ENCODE assay signal across 8 cellular contexts in genomic region chr19:36014029-36014924, GRCh38. TPM values are rescaled to one million over a fixed set of nuclear protein-coding genes. Genes with fewer than 3 reads are reported as not detected.
A peak's percentile ranks its signal among the peaks of the same experiment; 100 is the strongest.
DNase-seq lines count a peak whose midpoint lies in the region; ATAC-seq and TF ChIP-seq lines count a peak whose summit lies in the region.

Gene ALKBH6 (minus strand): TSS chr19:36014213. CDS start chr19:36013397, 816 bp downstream.

- DNase-seq in GM23338 (ENCODE audit: low spot score) (peak; percentile 100), LHCN-M2 (ENCODE audit: low read depth) (peak; percentile 98), RPMI8226 (peak; percentile 97), fibroblast of lung (ENCODE audit: low read depth in 2 of 2) (peak; percentile 97 to 98)
- peak; percentile 98 to 99 for DNase-seq in activated T-helper 1 cell treated with anti-CD3 and anti-CD28 coated beads, Interleukin-2, amount 50 U/mL, for 16 hours (ENCODE audit: low read depth in 1 of 2, low spot score in 1 of 2)
- peak; percentile 94 to 98 (median 97) for DNase-seq in naive thymus-derived CD4-positive, alpha-beta T cell
- peak; percentile 99 for DNase-seq in stimulated activated naive B cell treated with anti-CD40 and anti-IgM and Interleukin-4, amounts not matched to agents 10 μg/mL and 1 μg/mL and 100 μg/mL, for 72 hours

- intact Hi-C loops in naive thymus-derived CD4-positive, alpha-beta T cell (cut with micrococcal nuclease): loop anchor here (1.0 to 5.0 kb wide), 14 partner anchors 19 to 402 kb away; partner anchors contain the start of genes SDHAF1 (in 2 of the 2), TBCB (in 2 of the 2), THAP8 (in 2 of the 2) and WDR62 (in 2 of the 2)

- H3K79me2 ChIP-seq in DOHH2 (ENCODE audit: control insufficient read depth, low read length) (peaks cover 28% of the 10 kb centered on the region), GM23338 (replicated peaks; ENCODE audit: insufficient read depth) (peaks cover 9% of the 10 kb centered on the region), fibroblast of lung (ENCODE audit: control insufficient read depth, insufficient read depth, low read length) (peaks cover 4% of the 10 kb centered on the region)

- peak within 1 kb of the TSS; percentile 97 for H3K4me3 Mint-ChIP-seq in GM23338
- peak within 1 kb of the TSS; percentile 92 to 99 (median 95) for H3K4me3 Mint-ChIP-seq in naive thymus-derived CD4-positive, alpha-beta T cell
- H3K4me3 Mint-ChIP-seq in stimulated activated naive B cell treated with anti-CD40 and anti-IgM and Interleukin-4, amounts not matched to agents 10 μg/mL and 1 μg/mL and 100 μg/mL, for 72 hours: peak within 1 kb of the TSS; percentile 91 to 97

- H3K27me3 Mint-ChIP-seq in GM23338 (ENCODE audit: insufficient read depth, low read depth, poor library complexity): peaks cover 17% of the 10 kb centered on the region
- no peaks in the 10 kb centered on the region for H3K27me3 Mint-ChIP-seq in naive thymus-derived CD4-positive, alpha-beta T cell
- H3K27me3 Mint-ChIP-seq in stimulated activated naive B cell treated with anti-CD40 and anti-IgM and Interleukin-4, amounts not matched to agents 10 μg/mL and 1 μg/mL and 100 μg/mL, for 72 hours: peaks cover 8 to 10% of the 10 kb centered on the region in 2 donors

- H2AFZ ChIP-seq in GM23338: peak within 1 kb of the TSS; percentile 87
- peak within 1 kb of the TSS; percentile 86 for H2AFZ ChIP-seq in fibroblast of lung (ENCODE audit: low read length)

- H3K36me3 ChIP-seq in DOHH2 (ENCODE audit: control insufficient read depth, low read length): peaks cover 11% of the 10 kb centered on the region
- H3K36me3 ChIP-seq in GM23338 (ENCODE audit: insufficient read depth): no peaks in the 10 kb centered on the region
- H3K36me3 ChIP-seq in fibroblast of lung (ENCODE audit: control insufficient read depth, insufficient read depth, low read length): peaks cover 19% of the 10 kb centered on the region
- H3K36me3 ChIP-seq in naive thymus-derived CD4-positive, alpha-beta T cell (ENCODE audit: control insufficient read depth in 2 of 3, insufficient read depth in 3 of 3, low read length in 3 of 3): peaks cover 0 to 9% (median 0%) of the 10 kb centered on the region in 3 experiments

- peak within 1 kb of the TSS; percentile 90 for H3K4me3 ChIP-seq in DOHH2 (ENCODE audit: low read length)
- H3K4me3 ChIP-seq in GM23338: peak within 1 kb of the TSS; percentile 81
- peak within 1 kb of the TSS; percentile 85 to 97 (median 87) for H3K4me3 ChIP-seq in fibroblast of lung (replicated peaks in 1 of 4; ENCODE audit: control extremely low read depth in 1 of 4, insufficient read depth in 1 of 4, low read depth in 3 of 4, low read length in 4 of 4)
- peak within 1 kb of the TSS; percentile 93 for H3K4me3 ChIP-seq in naive thymus-derived CD4-positive, alpha-beta T cell (ENCODE audit: low read length)

- H3K9me3 Mint-ChIP-seq in GM23338: no peaks in the 10 kb centered on the region
- H3K9me3 Mint-ChIP-seq in naive thymus-derived CD4-positive, alpha-beta T cell: no peaks in the 10 kb centered on the region
- H3K9me3 Mint-ChIP-seq in stimulated activated naive B cell treated with anti-CD40 and anti-IgM and Interleukin-4, amounts not matched to agents 10 μg/mL and 1 μg/mL and 100 μg/mL, for 72 hours: no peaks in the 10 kb centered on the region

- H3K9me2 ChIP-seq in DOHH2 (replicated peaks; ENCODE audit: control insufficient read depth, low read length) (no peaks in the 10 kb centered on the region), GM23338 (ENCODE audit: insufficient read depth) (no peaks in the 10 kb centered on the region)

- H3K4me1 Mint-ChIP-seq in GM23338: peaks cover 29% of the 10 kb centered on the region
- H3K4me1 Mint-ChIP-seq in naive thymus-derived CD4-positive, alpha-beta T cell: peaks cover 36 to 53% (median 46%) of the 10 kb centered on the region in 7 donors
- H3K4me1 Mint-ChIP-seq in stimulated activated naive B cell treated with anti-CD40 and anti-IgM and Interleukin-4, amounts not matched to agents 10 μg/mL and 1 μg/mL and 100 μg/mL, for 72 hours: peaks cover 28 to 43% of the 10 kb centered on the region in 2 donors

- H4K20me1 ChIP-seq in DOHH2 (ENCODE audit: control insufficient read depth, insufficient read depth, low read depth, low read length) (no peaks in the 10 kb centered on the region), GM23338 (replicated peaks; ENCODE audit: insufficient read depth) (no peaks in the 10 kb centered on the region), fibroblast of lung (ENCODE audit: control insufficient read depth, extremely low read depth, insufficient read depth, low read length) (no peaks in the 10 kb centered on the region)

- H3K27ac Mint-ChIP-seq in GM23338: peak within 1 kb of the TSS; percentile 95
- H3K27ac Mint-ChIP-seq in naive thymus-derived CD4-positive, alpha-beta T cell: peak within 1 kb of the TSS; percentile 88 to 99 (median 94)
- peak within 1 kb of the TSS; percentile 96 for H3K27ac Mint-ChIP-seq in stimulated activated naive B cell treated with anti-CD40 and anti-IgM and Interleukin-4, amounts not matched to agents 10 μg/mL and 1 μg/mL and 100 μg/mL, for 72 hours

- POLR2A ChIA-PET in naive thymus-derived CD4-positive, alpha-beta T cell (lab: Charles Lee): interaction anchor here (0.5 to 2.1 kb wide), 10 partner anchors 9 to 803 kb away, joined by 3 to 12 read pairs (median 4); partner anchors contain the start of genes IGFLR1, SDHAF1, THAP8 and WDR62

- peaks cover 21% of the 10 kb centered on the region for H3K4me1 ChIP-seq in DOHH2 (ENCODE audit: control insufficient read depth, low read length)
- peaks cover 16% of the 10 kb centered on the region; the same call in 1 of the 2 replicates for H3K4me1 ChIP-seq in GM23338 (ENCODE audit: insufficient read depth)
- peaks cover 12% of the 10 kb centered on the region for H3K4me1 ChIP-seq in fibroblast of lung (ENCODE audit: control insufficient read depth, extremely low read depth, insufficient read depth, low read length)
- peaks cover 12 to 18% of the 10 kb centered on the region in 2 donors for H3K4me1 ChIP-seq in naive thymus-derived CD4-positive, alpha-beta T cell (ENCODE audit: control insufficient read depth in 2 of 2, insufficient read depth in 2 of 2, low read length in 2 of 2)

- peak within 1 kb of the TSS; percentile 33 for H3K27ac ChIP-seq in DOHH2 (ENCODE audit: low read depth, low read length)
- no peak within 1 kb of the TSS for H3K27ac ChIP-seq in GM23338 (ENCODE audit: low read depth)
- H3K27ac ChIP-seq in fibroblast of lung (ENCODE audit: insufficient read depth, low read length): peak within 1 kb of the TSS; percentile 78
- peak within 1 kb of the TSS; percentile 86 for H3K27ac ChIP-seq in naive thymus-derived CD4-positive, alpha-beta T cell (ENCODE audit: low read depth, low read length)

- H3K36me3 Mint-ChIP-seq in GM23338 (ENCODE audit: low read depth): peaks cover 15% of the 10 kb centered on the region; the same call in 1 of the 3 replicates
- H3K36me3 Mint-ChIP-seq in naive thymus-derived CD4-positive, alpha-beta T cell: peaks cover 0 to 12% (median 0%) of the 10 kb centered on the region in 5 donors
- peaks cover 25 to 26% of the 10 kb centered on the region in 2 donors for H3K36me3 Mint-ChIP-seq in stimulated activated naive B cell treated with anti-CD40 and anti-IgM and Interleukin-4, amounts not matched to agents 10 μg/mL and 1 μg/mL and 100 μg/mL, for 72 hours

- H3K4me2 ChIP-seq in DOHH2 (ENCODE audit: low read length) (peak within 1 kb of the TSS; percentile 84), GM23338 (peak within 1 kb of the TSS; percentile 91), fibroblast of lung (ENCODE audit: extremely low read depth, insufficient read depth, low read length) (peak within 1 kb of the TSS; percentile 98)

- peak; percentile 96 for ATAC-seq in GM23338
- peak; percentile 100 for ATAC-seq in naive thymus-derived CD4-positive, alpha-beta T cell
- ATAC-seq in stimulated activated naive B cell treated with anti-CD40 and anti-IgM and Interleukin-4, amounts not matched to agents 10 μg/mL and 1 μg/mL and 100 μg/mL, for 72 hours (replicated peaks): peak; percentile 98

- TF ChIP-seq CTCF in DOHH2 (IDR thresholded peaks at IDR 0.05; ENCODE audit: low read depth, low read length, poor library complexity, severe bottlenecking): no peak
- no peak for TF ChIP-seq CTCF in GM23338 (conservative IDR thresholded peaks at IDR 0.05; ENCODE audit: low read depth in 2 of 2)
- no peak for TF ChIP-seq CTCF in fibroblast of lung (conservative IDR thresholded peaks at IDR 0.05 in 1 of 2, IDR thresholded peaks at IDR 0.05 in 1 of 2; ENCODE audit: low read depth in 1 of 2, low read length in 2 of 2)

- CTCF ChIA-PET in naive thymus-derived CD4-positive, alpha-beta T cell (lab: Charles Lee): interaction anchor here (1.0 kb wide), 1 partner anchor 56 kb away, joined by 3 read pairs; no protein-coding TSS in a partner anchor

- H3K9me3 ChIP-seq in DOHH2 (ENCODE audit: control insufficient read depth, insufficient read depth, low read length) (no peaks in the 10 kb centered on the region), fibroblast of lung (ENCODE audit: control insufficient read depth, insufficient read depth, low read depth, low read length) (no peaks in the 10 kb centered on the region)
- H3K9me3 ChIP-seq in naive thymus-derived CD4-positive, alpha-beta T cell (ENCODE audit: control insufficient read depth in 2 of 3, low read length in 3 of 3): no peaks in the 10 kb centered on the region

- peak within 1 kb of the TSS; percentile 78 for H3K9ac ChIP-seq in fibroblast of lung (ENCODE audit: insufficient read depth, low read length)

- no peaks in the 10 kb centered on the region for H3K27me3 ChIP-seq in DOHH2 (ENCODE audit: control insufficient read depth, low read length)
- no peaks in the 10 kb centered on the region for H3K27me3 ChIP-seq in GM23338 (ENCODE audit: insufficient read depth)
- H3K27me3 ChIP-seq in fibroblast of lung (ENCODE audit: control insufficient read depth, insufficient read depth, low read length): no peaks in the 10 kb centered on the region
- H3K27me3 ChIP-seq in naive thymus-derived CD4-positive, alpha-beta T cell (ENCODE audit: control insufficient read depth in 2 of 2, insufficient read depth in 2 of 2, low read length in 2 of 2): no peaks in the 10 kb centered on the region

- H3F3A ChIP-seq in DOHH2 (ENCODE audit: control insufficient read depth, insufficient read depth) (0 out of 2 replicates have a peak, but pooled peaks cover 5% of the 10 kb centered on the region), GM23338 (replicated peaks; ENCODE audit: low read depth) (no peaks in the 10 kb centered on the region)

TF ChIP-seq in GM23338, 12 proteins besides CTCF, POLR2A, EP300 and RAD21 (continues in another document):
- no peak for TF ChIP-seq NANOG (IDR thresholded peaks at IDR 0.05; ENCODE audit: borderline replicate concordance)

RNA-seq across cellular contexts. Expression of gene ALKBH6, which starts in this region (rescaled TPM):
- total RNA-seq in GM23338 (2014; rRNA removed; shearing (Covaris generic)): 28.5 and 33.6 TPM in 2 replicates
- polyA plus RNA-seq in GM23338 (2016; fragmentation: Nextera tagmentation; extraction: Ambion mirVana) (51.4 and 54.6 TPM in 2 replicates), fibroblast of lung (19.5 and 21.0 TPM in 2 replicates)
- total RNA-seq in LHCN-M2 (2014; rRNA removed) (32.6 and 39.6 TPM in 2 replicates), fibroblast of lung (12.8 and 20.1 TPM in 2 replicates)
- 32.9 TPM for polyA plus RNA-seq in LHCN-M2 (2012)
- 24.6 and 26.8 TPM in 2 replicates for polyA plus RNA-seq in fibroblast of lung (2012)
- polyA minus RNA-seq in fibroblast of lung (ENCODE audit: low replicate concordance): 12.7 and 19.4 TPM in 2 replicates
- total RNA-seq in naive thymus-derived CD4-positive, alpha-beta T cell: 10 to 100 TPM; 32.6 to 60.6 (median 49.3) TPM
- 10 to 100 TPM; 19.1 to 34.1 TPM for polyA plus RNA-seq in naive thymus-derived CD4-positive, alpha-beta T cell
